37 cellular contexts compared by ENCODE assay signal in genomic region chr2:88167740-88168139, GRCh38. TPM values are rescaled to one million over a fixed set of nuclear protein-coding genes. Genes with fewer than 3 reads are reported as not detected.
"Had no signal": no experiment of that assay in that cellular context is flagged by ENCODE, and none has a peak within 500 bp of the region (broad histone marks: within the 10 kb centered on the region; RNA-seq: fewer than 3 reads in every experiment).

No MANE protein-coding gene starts in this region.

- H3K27me3 ChIP-seq: adrenal gland, cardiac muscle cell, hepatocyte had no signal

- H2AFZ ChIP-seq: hepatocyte had no signal

- FAIRE-seq: endothelial cell of umbilical vein, frontal cortex had no signal

- H3K4me1 ChIP-seq: body of pancreas had no signal

- H3K4me2 ChIP-seq: hepatocyte had no signal

- DNase-seq: activated CD4-positive, alpha-beta memory T cell treated with anti-CD3 and anti-CD28 coated beads for 36 hours; activated CD4-positive, alpha-beta T cell treated with anti-CD3 and anti-CD28 coated beads for 48 hours; activated CD8-positive, alpha-beta memory T cell treated with anti-CD3 and anti-CD28 coated beads, Interleukin-2, amount 50 U/mL, for 4 hours; activated effector memory CD4-positive, alpha-beta T cell treated with anti-CD3 and anti-CD28 coated beads, Interleukin-2, amount 50 U/mL, for 16 hours; activated naive CD4-positive, alpha-beta T cell treated with anti-CD3 and anti-CD28 coated beads for 36 hours; activated naive CD8-positive, alpha-beta T cell treated with anti-CD3 and anti-CD28 coated beads for 36 hours; activated T-cell treated with anti-CD3 and anti-CD28 coated beads, Interleukin-2, amount 50 U/mL, for 1 hour; adrenal gland; aorta; body of pancreas; cerebellar nuclear complex; effector memory CD8-positive, alpha-beta T cell; islet precursor cell; left ventricle myocardium inferior; mucosa of descending colon; posterior cingulate gyrus; right cardiac atrium; stimulated activated CD4-positive, alpha-beta T cell treated with anti-CD3 and anti-CD28 coated beads, Interleukin-2, amount 100 ng/mL, for 48 hours; stimulated activated naive CD8-positive, alpha-beta T cell treated with anti-CD3 and anti-CD28 coated beads, Interleukin-15, Interleukin-2, amounts not matched to agents 100 U/mL and 50 U/mL, for 24 hours; substantia nigra; T-helper 17 cell; T1000; WERI-Rb-1 had no signal

- H3K36me3 ChIP-seq: adrenal gland, cardiac muscle cell, left ventricle myocardium inferior, WERI-Rb-1 had no signal

- H3K79me2 ChIP-seq: hepatocyte had no signal

- H3K9me3 ChIP-seq: adrenal gland, body of pancreas, mucosa of descending colon had no signal

- H3K27ac ChIP-seq: body of pancreas, cardiac muscle cell, hepatocyte, left ventricle myocardium inferior, WERI-Rb-1 had no signal

- ATAC-seq: activated CD4-positive, CD25-positive, alpha-beta regulatory T cell treated with anti-CD3 and anti-CD28 coated beads, Interleukin-2, amount 50 U/mL, for 24 hours; body of pancreas; effector memory CD8-positive, alpha-beta T cell; mucosa of descending colon; natural killer cell treated with Interleukin-12 subunit alpha and Interleukin-12 subunit beta and Interleukin-15 and Interleukin-18, amount 100 ng/mL, for 72 hours; right cardiac atrium; stimulated activated naive CD8-positive, alpha-beta T cell treated with anti-CD3 and anti-CD28 coated beads, Interleukin-15, Interleukin-2, amounts not matched to agents 100 U/mL and 50 U/mL, for 24 hours; T-helper 17 cell had no signal

- H3K4me3 ChIP-seq: adrenal gland, body of pancreas, cardiac muscle cell, coronary artery, hepatocyte, left ventricle myocardium inferior, lung, mucosa of descending colon had no signal

RNA-seq across cellular contexts. Expression of gene THNSL2, which starts 2.4 kb away (rescaled TPM):
- polyA plus RNA-seq: endothelial cell of umbilical vein had no signal

RNA-seq across cellular contexts. Expression of gene FABP1, which starts 39.9 kb away (rescaled TPM):
- total RNA-seq: activated CD4-positive, alpha-beta memory T cell treated with anti-CD3 and anti-CD28 coated beads for 36 hours; activated CD8-positive, alpha-beta memory T cell treated with anti-CD3 and anti-CD28 coated beads for 36 hours; activated naive CD4-positive, alpha-beta T cell treated with anti-CD3 and anti-CD28 coated beads for 36 hours; activated naive CD8-positive, alpha-beta T cell treated with anti-CD3 and anti-CD28 coated beads for 36 hours; activated T-helper 1 cell treated with anti-CD3 and anti-CD28 coated beads, Interleukin-12 subunit alpha, Interleukin-12 subunit beta, Interleukin-2, Interleukin-4 antibody, amounts not matched to agents 30 ng/mL and 10 ng/mL and 1 ng/mL, durations not matched to agents 14 hours and 24 hours and 36 hours; aorta; body of pancreas; cardiac muscle cell; endothelial cell of umbilical vein; frontal cortex; left ventricle myocardium inferior; myocyte; natural killer cell treated with Interleukin-12 subunit alpha and Interleukin-12 subunit beta and Interleukin-15 and Interleukin-18, amount 100 ng/mL, for 72 hours; osteoblast; right cardiac atrium; skeletal muscle tissue; T-helper 17 cell; ureter had no signal
- polyA plus RNA-seq: endothelial cell of umbilical vein had no signal
